In genomic region chr4:114561590-114561989, GRCh38 we compare ENCODE assay signal across 24 cellular contexts. TPM values are rescaled to one million over a fixed set of nuclear protein-coding genes. Genes with fewer than 3 reads are reported as not detected.
A peak's percentile ranks its signal among the peaks of the same experiment; 100 is the strongest.
DNase-seq lines count a peak whose midpoint lies in the region; FAIRE-seq and TF ChIP-seq lines count a peak whose summit lies in the region.
"Had no signal": no experiment of that assay in that cellular context is flagged by ENCODE, and none has a peak within 500 bp of the region (broad histone marks: within the 10 kb centered on the region; RNA-seq: fewer than 3 reads in every experiment).

No MANE protein-coding gene starts in this region.

- H3K4me3 ChIP-seq in Peyer's patch (no peak overlapping the region), kidney (ENCODE audit: low read length in 2 of 2) (no peak overlapping the region), stomach (no peak overlapping the region), esophagus squamous epithelium (no peak overlapping the region)
- H3K4me3 ChIP-seq: GM12878 had no signal

- H3K9ac ChIP-seq in kidney (ENCODE audit: low read length in 2 of 2), result no peak overlapping the region
- H3K9ac ChIP-seq: SK-N-SH had no signal

- no peak for TF ChIP-seq EP300 in stomach (IDR thresholded peaks at IDR 0.05)

- H3K36me3 ChIP-seq in Peyer's patch (no peaks in the 10 kb centered on the region), kidney (ENCODE audit: control insufficient read depth in 1 of 2, insufficient read depth in 2 of 2, low read length in 2 of 2) (no peaks in the 10 kb centered on the region), stomach (no peaks in the 10 kb centered on the region), esophagus squamous epithelium (no peaks in the 10 kb centered on the region)

- TF ChIP-seq POLR2A in Peyer's patch (IDR thresholded peaks at IDR 0.05) (no peak), stomach (IDR thresholded peaks at IDR 0.05) (no peak), esophagus squamous epithelium (IDR thresholded peaks at IDR 0.05) (no peak)

- 18 to 58% (median 32%) methylated on average over 1 of the region's 1 CpG for WGBS in stomach, 5 donors
- 44 to 75% methylated on average over 1 of the region's 1 CpG for WGBS in esophagus squamous epithelium, 2 donors

- H3K4me1 ChIP-seq in Peyer's patch, result peaks cover 0 to 10% (median 0%) of the 10 kb centered on the region in 4 donors
- peaks cover 0 to 8% of the 10 kb centered on the region in 2 donors for H3K4me1 ChIP-seq in kidney (ENCODE audit: control insufficient read depth in 1 of 2, insufficient read depth in 1 of 2, low read depth in 1 of 2, low read length in 2 of 2)
- peaks cover 0 to 35% (median 14%) of the 10 kb centered on the region in 4 donors for H3K4me1 ChIP-seq in stomach
- no peaks in the 10 kb centered on the region for H3K4me1 ChIP-seq in esophagus squamous epithelium

- H3K27ac ChIP-seq in Peyer's patch, result peak overlapping the region in 2 of 4 donors; percentile 44 to 50
- no peak overlapping the region for H3K27ac ChIP-seq in kidney (ENCODE audit: low read depth in 2 of 2, low read length in 2 of 2)
- peak overlapping the region; percentile 5 to 55 (median 23) for H3K27ac ChIP-seq in stomach
- H3K27ac ChIP-seq in esophagus squamous epithelium, result no peak overlapping the region

- peak; percentile 7 for DNase-seq in H4 (ENCODE audit: low spot score)
- DNase-seq in Peyer's patch, result peak in 2 of 3 donors; percentile 56
- peak; percentile 52 for DNase-seq in kidney
- DNase-seq in stomach, result peak; percentile 69
- DNase-seq in effector CD8-positive, alpha-beta T cell (lab: John Stamatoyannopoulos, UW), result no peak
- DNase-seq in esophagus squamous epithelium (lab: John Stamatoyannopoulos, UW), result no peak
- DNase-seq in activated T-cell treated with anti-CD3 and anti-CD28 coated beads for 4 hours, result no peak
- DNase-seq in activated gamma-delta T cell treated with Interleukin-2 at 50 U/mL for 16 hours, result no peak
- DNase-seq: CD4-positive, alpha-beta memory T cell; DMS79 treated with DMSO at 0.1 percent for 48 hours; GDM1; GOT3; HFFc6; IMR-90; Karpas-422; NCI-H1105 treated with DMSO at 0.1 percent for 48 hours; NCI-H1694 treated with DMSO at 0.1 percent for 48 hours; NCI-H2107; NCI-H2227 treated with DMSO at 0.1 percent for 48 hours; NCI-H524; SHP77; SK-N-SH had no signal

- intact Hi-C loops in kidney (cut with DNase I), result no loop called here
- intact Hi-C loops in stomach (cut with DNase I; ENCODE audit: low total_unique reads), result no loop called here
- intact Hi-C loops in esophagus squamous epithelium (cut with DNase I), result no loop called here

- H3K27me3 ChIP-seq in Peyer's patch (no peaks in the 10 kb centered on the region), stomach (no peaks in the 10 kb centered on the region), esophagus squamous epithelium (no peaks in the 10 kb centered on the region)

- FAIRE-seq in kidney (lab: Jason Lieb, UNC), result no peak
- FAIRE-seq: GM12878 had no signal

- TF ChIP-seq CTCF in Peyer's patch (IDR thresholded peaks at IDR 0.05) (no peak), kidney (IDR thresholded peaks at IDR 0.05; ENCODE audit: borderline replicate concordance, extremely low read depth, insufficient read depth) (no peak), stomach (IDR thresholded peaks at IDR 0.05) (no peak), esophagus squamous epithelium (IDR thresholded peaks at IDR 0.05) (no peak)

- H3K9me3 ChIP-seq in Peyer's patch (peaks cover 0 to 5% (median 0%) of the 10 kb centered on the region in 4 donors), kidney (ENCODE audit: control insufficient read depth in 1 of 2, low read length in 2 of 2) (peaks cover 0 to 5% of the 10 kb centered on the region in 2 donors), stomach (peaks cover 0 to 8% (median 3%) of the 10 kb centered on the region in 4 donors), esophagus squamous epithelium (peaks cover 0 to 15% (median 0%) of the 10 kb centered on the region in 3 donors)

RNA-seq across cellular contexts. Expression of gene UGT8, which starts 37.0 kb away (rescaled TPM):
- total RNA-seq in H4 (2014; rRNA removed; shearing (Covaris generic)), result 10.9 and 13.5 TPM in 2 replicates
- total RNA-seq in Peyer's patch, result 10 to 100 TPM; 25.6 to 78.0 (median 60.0) TPM
- 42.2 TPM for total RNA-seq in kidney
- 20.0 TPM for polyA plus RNA-seq in kidney (ENCODE audit: insufficient read depth, low read depth, low replicate concordance)
- 10 to 100 TPM in 4 of 5 donors, 1 to 10 TPM in 1; 2.3 to 42.6 (median 24.0) TPM for total RNA-seq in stomach
- 1 to 10 TPM; 1.2 to 4.9 (median 1.6) TPM for polyA plus RNA-seq in stomach
- total RNA-seq in esophagus squamous epithelium, result 1 to 10 TPM; 1.2 to 3.9 (median 2.1) TPM
- total RNA-seq: HFFc6, IMR-90 had no signal
- polyA plus RNA-seq: AG04450, IMR-90, SK-N-SH had no signal

Comparison
In these comparisons a context has a peak if more than half of its experiments do, and no peak if none do; other contexts are left out.
1. DNase-seq: peak in H4 (single experiment), Peyer's patch (2 of 3), kidney (single experiment) and stomach (single experiment); none in effector CD8-positive, alpha-beta T cell (single experiment), esophagus squamous epithelium (single experiment), activated T-cell treated with anti-CD3 and anti-CD28 coated beads for 4 hours (single experiment) and activated gamma-delta T cell treated with Interleukin-2 at 50 U/mL for 16 hours (single experiment).
2. H3K27ac ChIP-seq: peak in stomach (5 of 5); none in kidney (0 of 2) and esophagus squamous epithelium (0 of 4).